In genomic region chr14:102922490-102923200, GRCh38 we compare ENCODE assay signal across 1 cellular context.
TF ChIP-seq lines count a peak whose summit lies in the region.

TSS of gene AMN (plus strand) at chr14:102922663. CDS start at chr14:102922689, 26 bp downstream.

TF ChIP-seq in HepG2, 621 proteins besides CTCF, POLR2A, EP300 and RAD21 (continued from another document and continues in another):
- TF ChIP-seq ZBTB10 (CRISPR knock-in tag; IDR thresholded peaks at IDR 0.05; ENCODE audit: borderline replicate concordance) (no peak), ZNF883 (CRISPR knock-in tag; IDR thresholded peaks at IDR 0.05; ENCODE audit: not compliant biosample characterization) (peak; percentile 82), ZNF335 (CRISPR knock-in tag; IDR thresholded peaks at IDR 0.05) (0 out of 2 replicates have a peak, but pooled peaks have one; percentile 35), PRDM15 (CRISPR knock-in tag; IDR thresholded peaks at IDR 0.05) (no peak), ZNF841 (CRISPR knock-in tag; IDR thresholded peaks at IDR 0.05; ENCODE audit: borderline replicate concordance) (no peak), THAP9 (CRISPR knock-in tag; IDR thresholded peaks at IDR 0.05; ENCODE audit: borderline replicate concordance) (peak; percentile 58; the same call in 1 of the 2 replicates), ZC3H4 (CRISPR knock-in tag; IDR thresholded peaks at IDR 0.05; ENCODE audit: borderline replicate concordance) (no peak), ZNF235 (CRISPR knock-in tag; IDR thresholded peaks at IDR 0.05; ENCODE audit: borderline replicate concordance) (no peak; the same call in 1 of the 2 replicates), PCBP2 (optimal IDR thresholded peaks at IDR 0.05; ENCODE audit: low read depth, low read length, poor library complexity, severe bottlenecking) (no peak), ZBTB34 (CRISPR knock-in tag; IDR thresholded peaks at IDR 0.05) (no peak), CREB1 (IDR thresholded peaks at IDR 0.05) (no peak), CREB1 (CRISPR knock-in tag; IDR thresholded peaks at IDR 0.05) (no peak), GABPA (IDR thresholded peaks at IDR 0.05; ENCODE audit: low read depth, low read length) (peak; percentile 42; the same call in 1 of the 2 replicates), GABPA (CRISPR knock-in tag; IDR thresholded peaks at IDR 0.05; ENCODE audit: low read depth) (no peak; the same call in 1 of the 2 replicates), POGZ (CRISPR knock-in tag; IDR thresholded peaks at IDR 0.05) (peak; percentile 65; the same call in 1 of the 2 replicates), THAP11 (CRISPR knock-in tag; IDR thresholded peaks at IDR 0.05) (peak; percentile 59; the same call in 1 of the 2 replicates), ZNF547 (CRISPR knock-in tag; IDR thresholded peaks at IDR 0.05) (peak; percentile 72; the same call in 1 of the 2 replicates), TERF1 (CRISPR knock-in tag; IDR thresholded peaks at IDR 0.05) (no peak), JUNB (CRISPR knock-in tag; IDR thresholded peaks at IDR 0.05; ENCODE audit: borderline replicate concordance) (no peak), NFE2L2 (IDR thresholded peaks at IDR 0.05; ENCODE audit: low read length) (no peak), ZNF101 (CRISPR knock-in tag; IDR thresholded peaks at IDR 0.05; ENCODE audit: borderline replicate concordance, low read depth) (no peak), MAFF (IDR thresholded peaks at IDR 0.05; ENCODE audit: low read depth, low read length) (no peak), RFX5 (IDR thresholded peaks at IDR 0.05; ENCODE audit: low read depth, low read length) (no peak), MAFG (CRISPR knock-in tag; IDR thresholded peaks at IDR 0.05) (no peak), ZFYVE20 (CRISPR knock-in tag; IDR thresholded peaks at IDR 0.05; ENCODE audit: borderline replicate concordance, low read depth) (no peak), GATA4 (IDR thresholded peaks at IDR 0.05; ENCODE audit: borderline replicate concordance, low read depth) (no peak; the same call in 1 of the 2 replicates), TARDBP (CRISPR knock-in tag; IDR thresholded peaks at IDR 0.05) (peak; percentile 84), FOXP1 (IDR thresholded peaks at IDR 0.05) (no peak), FOXP1 (CRISPR knock-in tag; IDR thresholded peaks at IDR 0.05) (peak; percentile 47; the same call in 1 of the 2 replicates), MATR3 (CRISPR knock-in tag; IDR thresholded peaks at IDR 0.05) (no peak), MXD1 (CRISPR knock-in tag; IDR thresholded peaks at IDR 0.05) (peak; percentile 82), ATF3 (CRISPR knock-in tag; IDR thresholded peaks at IDR 0.05) (0 out of 2 replicates have a peak, but pooled peaks have one; percentile 11), E2F1 (CRISPR knock-in tag; IDR thresholded peaks at IDR 0.05) (no peak; the same call in 1 of the 2 replicates), ZSCAN9 (CRISPR knock-in tag; IDR thresholded peaks at IDR 0.05; ENCODE audit: borderline replicate concordance) (0 out of 2 replicates have a peak, but pooled peaks have one; percentile 71), ZNF18 (CRISPR knock-in tag; IDR thresholded peaks at IDR 0.05; ENCODE audit: insufficient replicate concordance) (peak; percentile 22), ZNF12 (CRISPR knock-in tag; IDR thresholded peaks at IDR 0.05) (no peak), NFKB2 (CRISPR knock-in tag; IDR thresholded peaks at IDR 0.05; ENCODE audit: borderline replicate concordance) (peak; percentile 82; the same call in 1 of the 2 replicates), HNRNPUL1 (IDR thresholded peaks at IDR 0.05; ENCODE audit: low read depth, low read length) (no peak; the same call in none of the 2 replicates), ZNF609 (CRISPR knock-in tag; IDR thresholded peaks at IDR 0.05; ENCODE audit: borderline replicate concordance) (peak; percentile 52; the same call in 1 of the 2 replicates), SMAD9 (CRISPR knock-in tag; IDR thresholded peaks at IDR 0.05) (no peak)
